17 cellular contexts compared by ENCODE assay signal in genomic region chrX:136597356-136597755, GRCh38. TPM values are rescaled to one million over a fixed set of nuclear protein-coding genes. Genes with fewer than 3 reads are reported as not detected.
DNase-seq lines count a peak whose midpoint lies in the region; ATAC-seq and TF ChIP-seq lines count a peak whose summit lies in the region.
"Had no signal": no experiment of that assay in that cellular context is flagged by ENCODE, and none has a peak within 500 bp of the region (broad histone marks: within the 10 kb centered on the region; RNA-seq: fewer than 3 reads in every experiment).

No MANE protein-coding gene starts in this region.

- no peak for DNase-seq in activated T-cell treated with anti-CD3 and anti-CD28 coated beads, Interleukin-2, amount 50 U/mL, for 4 hours
- DNase-seq in activated T-cell treated with anti-CD3 and anti-CD28 coated beads, Interleukin-2, amount 50 U/mL, for 48 hours, result no peak
- DNase-seq in CD4-positive, alpha-beta memory T cell, result peak in 2 of 5 donors; percentile 24 to 29
- DNase-seq in T-helper 17 cell (no peak), lung (ENCODE audit: low spot score) (peak; percentile 3), trophoblast cell (no peak), NCI-H2196 treated with DMSO at 0.1 percent for 48 hours (lab: John Stamatoyannopoulos, UW; ENCODE audit: unreplicated experiment) (no peak)
- DNase-seq: C1 segment of cervical spinal cord; CD8-positive, alpha-beta T cell; COR-L47; DMS153; DMS79 treated with DMSO at 0.1 percent for 48 hours; EL; H7 had no signal

- no peaks in the 10 kb centered on the region for H3K27me3 ChIP-seq in CD4-positive, alpha-beta memory T cell (ENCODE audit: insufficient read depth, low read length)
- H3K27me3 ChIP-seq in lung (ENCODE audit: control insufficient read depth, insufficient read depth) (no peaks in the 10 kb centered on the region), trophoblast cell (ENCODE audit: insufficient read depth, low read length) (no peaks in the 10 kb centered on the region)

- H2AFZ ChIP-seq in trophoblast cell (ENCODE audit: insufficient read depth, low read length, poor library complexity), result no peak overlapping the region
- H2AFZ ChIP-seq: GM23338 had no signal

- peaks cover 47% of the 10 kb centered on the region for H3K4me1 ChIP-seq in CD4-positive, alpha-beta memory T cell (ENCODE audit: insufficient read depth, low read length)
- H3K4me1 ChIP-seq in lung (ENCODE audit: control insufficient read depth in 2 of 2, insufficient read depth in 2 of 2, low read length in 2 of 2), result no peaks in the 10 kb centered on the region
- no peaks in the 10 kb centered on the region for H3K4me1 ChIP-seq in trophoblast cell (ENCODE audit: control insufficient read depth in 1 of 2, insufficient read depth in 2 of 2, low read length in 2 of 2)

- H3K4ac ChIP-seq in trophoblast cell (ENCODE audit: low read depth, low read length), result no peak overlapping the region

- peak overlapping the region; percentile 63 to 94 (median 91) for H3K27ac Mint-ChIP-seq in CD4-positive, alpha-beta memory T cell
- peak overlapping the region; percentile 85 for H3K27ac Mint-ChIP-seq in T-helper 17 cell
- H3K27ac Mint-ChIP-seq: B cell; CD8-positive, alpha-beta T cell; GM23338 had no signal

- H4K12ac ChIP-seq in trophoblast cell (ENCODE audit: low read depth, low read length), result no peak overlapping the region

- H3K79me2 ChIP-seq in trophoblast cell (ENCODE audit: control insufficient read depth, insufficient read depth, low read length, poor library complexity), result no peaks in the 10 kb centered on the region

- 79 to 97% methylated on average over 2 of the region's 2 CpGs for WGBS in lung, 2 donors
- WGBS in trophoblast cell (ENCODE audit: extremely low coverage, insufficient coverage, insufficient read length), result no CpG with 5 or more reads among the region's 2 CpGs

- H3K4me3 ChIP-seq in CD4-positive, alpha-beta memory T cell (ENCODE audit: low read length in 2 of 2), result no peak overlapping the region
- H3K4me3 ChIP-seq in lung, result no peak overlapping the region
- no peak overlapping the region for H3K4me3 ChIP-seq in trophoblast cell (ENCODE audit: low read depth, low read length)
- H3K4me3 ChIP-seq: GM23338 had no signal

- CTCF ChIA-PET in CD4-positive, alpha-beta memory T cell (lab: Charles Lee; ENCODE audit: partially characterized antibody), result interaction anchor here (1.0 to 2.3 kb wide), 3 partner anchors 12 to 17 kb away, joined by 3 to 9 read pairs (median 5); no protein-coding TSS in a partner anchor

- POLR2A ChIA-PET in CD4-positive, alpha-beta memory T cell (lab: Charles Lee; ENCODE audit: partially characterized antibody), result interaction anchor here (1.0 to 3.2 kb wide), 7 partner anchors 9 to 65 kb away, joined by 3 to 26 read pairs (median 7); no protein-coding TSS in a partner anchor

- no peak overlapping the region for H3K9ac ChIP-seq in trophoblast cell (ENCODE audit: low read length)

- no peak overlapping the region for H2AK5ac ChIP-seq in trophoblast cell (ENCODE audit: low read length)

- no peak for ATAC-seq in activated T-cell treated with anti-CD3 and anti-CD28 coated beads, Interleukin-2, amount 50 U/mL, for 4 hours
- peak; percentile 55 for ATAC-seq in T-helper 17 cell
- no peak for ATAC-seq in lung (ENCODE audit: insufficient read depth, low FRiP score)
- ATAC-seq: CD8-positive, alpha-beta T cell; GM23338 had no signal

- TF ChIP-seq CTCF in lung (IDR thresholded peaks at IDR 0.05; ENCODE audit: control extremely low read depth, extremely low read depth), result no peak

- intact Hi-C loops in CD4-positive, alpha-beta memory T cell (cut with micrococcal nuclease), result no loop called here

- no peaks in the 10 kb centered on the region for H3K79me1 ChIP-seq in trophoblast cell (ENCODE audit: low read length)

- no peak overlapping the region for H2BK5ac ChIP-seq in trophoblast cell (ENCODE audit: low read depth, low read length, poor library complexity)

- H3K27me3 Mint-ChIP-seq in activated T-cell treated with anti-CD3 and anti-CD28 coated beads, Interleukin-2, amount 50 U/mL, for 4 hours (ENCODE audit: low read depth), result no peaks in the 10 kb centered on the region
- H3K27me3 Mint-ChIP-seq in CD4-positive, alpha-beta memory T cell, result no peaks in the 10 kb centered on the region
- H3K27me3 Mint-ChIP-seq in T-helper 17 cell, result no peaks in the 10 kb centered on the region
- H3K27me3 Mint-ChIP-seq: B cell had no signal

- no peak overlapping the region for H3K18ac ChIP-seq in trophoblast cell (ENCODE audit: low read length)

- H4K8ac ChIP-seq in trophoblast cell (ENCODE audit: low read depth, low read length), result no peak overlapping the region

- no peak overlapping the region for H3K14ac ChIP-seq in trophoblast cell (ENCODE audit: low read length)

- peak overlapping the region; percentile 31 for H3K27ac ChIP-seq in CD4-positive, alpha-beta memory T cell (ENCODE audit: low read depth, low read length)
- H3K27ac ChIP-seq in lung (ENCODE audit: low read depth in 1 of 2, low read length in 1 of 2) (no peak overlapping the region), trophoblast cell (ENCODE audit: low read depth, low read length) (no peak overlapping the region)
- H3K27ac ChIP-seq: HL-60 had no signal

- peaks cover 37% of the 10 kb centered on the region for H3K4me1 Mint-ChIP-seq in activated T-cell treated with anti-CD3 and anti-CD28 coated beads, Interleukin-2, amount 50 U/mL, for 4 hours (ENCODE audit: low read depth)
- H3K4me1 Mint-ChIP-seq in CD4-positive, alpha-beta memory T cell, result peaks cover 24 to 52% (median 39%) of the 10 kb centered on the region in 4 donors
- H3K4me1 Mint-ChIP-seq in T-helper 17 cell, result peaks cover 41% of the 10 kb centered on the region
- H3K4me1 Mint-ChIP-seq: B cell, GM23338 had no signal

- H3K4me2 ChIP-seq in trophoblast cell (ENCODE audit: low read length), result no peak overlapping the region
- H3K4me2 ChIP-seq: GM23338 had no signal

- H3K36me3 ChIP-seq in CD4-positive, alpha-beta memory T cell (ENCODE audit: insufficient read depth, low read length), result no peaks in the 10 kb centered on the region
- H3K36me3 ChIP-seq in lung (ENCODE audit: control insufficient read depth in 2 of 2, insufficient read depth in 2 of 2, low read length in 2 of 2) (no peaks in the 10 kb centered on the region), trophoblast cell (ENCODE audit: control insufficient read depth in 1 of 2, insufficient read depth in 2 of 2, low read length in 2 of 2) (no peaks in the 10 kb centered on the region)

- H4K91ac ChIP-seq in trophoblast cell (ENCODE audit: low read depth, low read length), result no peak overlapping the region

- no peaks in the 10 kb centered on the region for H3K9me3 ChIP-seq in CD4-positive, alpha-beta memory T cell (ENCODE audit: control insufficient read depth in 1 of 2, low read length in 2 of 2)
- H3K9me3 ChIP-seq in T-helper 17 cell (ENCODE audit: control insufficient read depth, low read length, poor library complexity, severe bottlenecking) (no peaks in the 10 kb centered on the region), lung (ENCODE audit: control insufficient read depth in 2 of 2, insufficient read depth in 1 of 2, low read length in 1 of 2) (no peaks in the 10 kb centered on the region), trophoblast cell (ENCODE audit: insufficient read depth, low read depth, low read length) (no peaks in the 10 kb centered on the region)

- peaks cover 2% of the 10 kb centered on the region for H3K36me3 Mint-ChIP-seq in activated T-cell treated with anti-CD3 and anti-CD28 coated beads, Interleukin-2, amount 50 U/mL, for 4 hours (ENCODE audit: insufficient read depth)
- no peaks in the 10 kb centered on the region for H3K36me3 Mint-ChIP-seq in CD4-positive, alpha-beta memory T cell
- no peaks in the 10 kb centered on the region for H3K36me3 Mint-ChIP-seq in T-helper 17 cell (ENCODE audit: low read depth)
- H3K36me3 Mint-ChIP-seq: CD8-positive, alpha-beta T cell had no signal

- H3K23ac ChIP-seq in trophoblast cell (ENCODE audit: low read length), result no peak overlapping the region

- H2BK12ac ChIP-seq in trophoblast cell (ENCODE audit: low read length), result no peak overlapping the region

- H3K9me3 Mint-ChIP-seq in activated T-cell treated with anti-CD3 and anti-CD28 coated beads, Interleukin-2, amount 50 U/mL, for 4 hours, result no peaks in the 10 kb centered on the region
- peaks cover 0 to 2% (median 0%) of the 10 kb centered on the region in 8 donors for H3K9me3 Mint-ChIP-seq in CD4-positive, alpha-beta memory T cell
- H3K9me3 Mint-ChIP-seq: CD8-positive, alpha-beta T cell; GM23338 had no signal

- H3K4me3 Mint-ChIP-seq in activated T-cell treated with anti-CD3 and anti-CD28 coated beads, Interleukin-2, amount 50 U/mL, for 4 hours, result peak overlapping the region; percentile 24
- H3K4me3 Mint-ChIP-seq in CD4-positive, alpha-beta memory T cell, result peak overlapping the region; percentile 11 to 84 (median 64)
- H3K4me3 Mint-ChIP-seq in T-helper 17 cell, result peak overlapping the region; percentile 73
- H3K4me3 Mint-ChIP-seq: B cell; CD8-positive, alpha-beta T cell; GM23338 had no signal

- H2BK120ac ChIP-seq in trophoblast cell (ENCODE audit: insufficient read depth, low read length, poor library complexity), result no peak overlapping the region

RNA-seq across cellular contexts. Expression of gene CD40LG, which starts 50.6 kb away (rescaled TPM):
- 100 to 1,000 TPM in 2 of 3 donors, 10 to 100 TPM in 1; 99.9 to 139 (median 115) TPM for total RNA-seq in activated T-cell treated with anti-CD3 and anti-CD28 coated beads, Interleukin-2, amount 50 U/mL, for 4 hours
- total RNA-seq in CD4-positive, alpha-beta memory T cell, result 10 to 100 TPM; 68.4 to 75.0 TPM
- 100 to 1,000 TPM; 109 to 137 TPM for polyA plus RNA-seq in CD4-positive, alpha-beta memory T cell
- total RNA-seq in T-helper 17 cell, result 10 to 100 TPM; 34.8 to 60.7 TPM
- total RNA-seq in lung, result under 1 TPM; 0.46 to 0.74 TPM
- under 1 TPM; 0.20 to 0.54 TPM for polyA plus RNA-seq in lung
- not detected in 2 replicates for polyA plus RNA-seq in trophoblast cell (2013)
- total RNA-seq: GM23338, H7 had no signal
- polyA plus RNA-seq: GM23338 had no signal

Comparison
In these comparisons a context has a peak if more than half of its experiments do, and no peak if none do; other contexts are left out.
1. RNA of gene CD40LG, which starts 50.6 kb away (total RNA-seq): 99.9 to 139 TPM in activated T-cell treated with anti-CD3 and anti-CD28 coated beads, Interleukin-2, amount 50 U/mL, for 4 hours, 68.4 to 75.0 TPM in CD4-positive, alpha-beta memory T cell and 34.8 to 60.7 TPM in T-helper 17 cell; 0.46 to 0.74 TPM in lung; every median in the first group is over 10 times any median in the second.
2. Peak in every context shown above with its lines, with median percentiles within 50 percentile points of each other: H3K4me3 Mint-ChIP-seq.